28 cellular contexts compared by ENCODE assay signal in the genomic region with DNA sequence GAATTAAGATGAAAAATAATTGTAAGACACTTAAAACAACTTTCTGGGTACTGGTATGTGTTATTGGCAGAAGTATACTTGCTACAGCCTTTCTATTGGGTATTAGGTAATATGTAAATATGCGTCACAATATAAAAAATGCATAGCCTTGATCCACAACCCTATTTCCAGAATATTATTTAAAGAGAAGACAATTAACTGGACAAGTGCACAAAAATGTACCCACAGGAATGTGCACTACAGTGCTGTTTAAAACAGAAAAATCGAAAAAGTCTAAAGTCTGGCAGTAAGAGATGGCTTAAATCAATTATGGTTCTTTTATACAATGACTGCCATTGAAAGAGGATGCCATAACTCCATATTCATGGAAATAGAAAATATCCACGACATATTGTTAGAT.
A peak's percentile ranks its signal among the peaks of the same experiment; 100 is the strongest.
DNase-seq lines count a peak whose midpoint lies in the region; ATAC-seq, FAIRE-seq and TF ChIP-seq lines count a peak whose summit lies in the region.
"Had no signal": no experiment of that assay in that cellular context is flagged by ENCODE, and none has a peak within 500 bp of the region (broad histone marks: within the 10 kb centered on the region; RNA-seq: fewer than 3 reads in every experiment).

No MANE protein-coding gene starts in this region.

- no peak overlapping the region for H3K4me2 ChIP-seq in HepG2 (ENCODE audit: low read depth, low read length)
- H3K4me2 ChIP-seq: A549; BLaER1; BLaER1 treated with 17β-estradiol and CSF1 and Interleukin-3, amounts not matched to agents 10 nM and 100 nM had no signal

- FAIRE-seq in HepG2 (lab: Jason Lieb, UNC) = no peak
- FAIRE-seq: A549, D721Med had no signal

- no peak overlapping the region for H3K9ac ChIP-seq in HepG2 (ENCODE audit: insufficient read depth, low read depth, low read length)
- H3K9ac ChIP-seq: BLaER1; BLaER1 treated with 17β-estradiol and CSF1 and Interleukin-3, amounts not matched to agents 10 nM and 100 nM had no signal

- no peaks in the 10 kb centered on the region for H4K20me1 ChIP-seq in HepG2 (ENCODE audit: insufficient read depth, low read length)
- H4K20me1 ChIP-seq: BLaER1; BLaER1 treated with 17β-estradiol and CSF1 and Interleukin-3, amounts not matched to agents 10 nM and 100 nM had no signal

- no peaks in the 10 kb centered on the region for H3K79me2 ChIP-seq in HepG2 (ENCODE audit: insufficient read depth, low read length)

- H2AFZ ChIP-seq in HepG2 (ENCODE audit: low read length) = no peak overlapping the region

- in situ Hi-C loops in HepG2 (cut with HindIII; ENCODE audit: extremely low pct_ligation_motif_present, low pct_unique_long_range_greater_than_20kb) = no loop called here

- TF ChIP-seq POLR2A in HepG2 (IDR thresholded peaks at IDR 0.05; ENCODE audit: insufficient read depth in 1 of 2, low read depth in 2 of 2, low read length in 2 of 2) (no peak), right lobe of liver (IDR thresholded peaks at IDR 0.05) (no peak)

- no TSS peak for BruUV-seq in HepG2 (replicated peaks; lab: Mats Ljungman, UMichigan)

- no peak for TF ChIP-seq EP300 in HepG2 (IDR thresholded peaks at IDR 0.05; ENCODE audit: low read depth in 2 of 2, low read length in 2 of 2)
- no peak for TF ChIP-seq EP300 in HepG2 (CRISPR knock-in tag; IDR thresholded peaks at IDR 0.05; ENCODE audit: borderline replicate concordance)

- peak; percentile 79 for ATAC-seq in HepG2
- no peak for ATAC-seq in right lobe of liver
- ATAC-seq: A549; CD8-positive, alpha-beta T cell had no signal

- 0 out of 5 replicates have a peak, but pooled peaks cover 0 to 3% of the 10 kb centered on the region in 2 experiments for H3K27me3 ChIP-seq in HepG2 (ENCODE audit: control insufficient read depth in 1 of 2, insufficient read depth in 2 of 2, low read length in 2 of 2)
- H3K27me3 ChIP-seq in right lobe of liver = no peaks in the 10 kb centered on the region
- H3K27me3 ChIP-seq: BE2C; BLaER1; BLaER1 treated with 17β-estradiol and CSF1 and Interleukin-3, amounts not matched to agents 10 nM and 100 nM had no signal

- intact Hi-C loops in HepG2 (cut with micrococcal nuclease; ENCODE audit: unreplicated experiment) = no loop called here
- intact Hi-C loops in right lobe of liver (cut with DNase I) = no loop called here

- CTCF ChIA-PET in HepG2 (lab: Yijun Ruan, JAX; ENCODE audit: low intra/inter-chr PET ratio, low total read pairs) = no interaction called here

- no peak for TF ChIP-seq CTCF in HepG2 (CRISPR knock-in tag; IDR thresholded peaks at IDR 0.05)
- no peak for TF ChIP-seq CTCF in right lobe of liver (IDR thresholded peaks at IDR 0.05)

- H3K4me3 ChIP-seq in HepG2 (replicated peaks in 1 of 3; ENCODE audit: insufficient read depth in 1 of 3, low read depth in 2 of 3, low read length in 3 of 3) = no peak overlapping the region
- H3K4me3 ChIP-seq in right lobe of liver = no peak overlapping the region
- H3K4me3 ChIP-seq: A549; BLaER1; BLaER1 treated with 17β-estradiol and CSF1 and Interleukin-3, amounts not matched to agents 10 nM and 100 nM had no signal

- POLR2A ChIA-PET in HepG2 (lab: Yijun Ruan, JAX) = no interaction called here

- H3K9me3 ChIP-seq in HepG2 (ENCODE audit: low read length) (no peaks in the 10 kb centered on the region), right lobe of liver (no peaks in the 10 kb centered on the region)
- H3K9me3 ChIP-seq: A549; BE2C; BLaER1; BLaER1 treated with 17β-estradiol and CSF1 and Interleukin-3, amounts not matched to agents 10 nM and 100 nM; Caco-2 had no signal

- H3K27ac ChIP-seq in HepG2 (ENCODE audit: extremely low read length, insufficient read depth, low read length) (no peak overlapping the region), right lobe of liver (no peak overlapping the region)
- H3K27ac ChIP-seq: 22Rv1; A549; BLaER1; BLaER1 treated with 17β-estradiol and CSF1 and Interleukin-3, amounts not matched to agents 10 nM and 100 nM; C4-2B had no signal

- H3K36me3 ChIP-seq in HepG2 (replicated peaks in 1 of 2; ENCODE audit: control insufficient read depth in 1 of 2, insufficient read depth in 2 of 2, low read length in 2 of 2) = no peaks in the 10 kb centered on the region
- no peaks in the 10 kb centered on the region for H3K36me3 ChIP-seq in right lobe of liver
- H3K36me3 ChIP-seq: BE2C; BLaER1; BLaER1 treated with 17β-estradiol and CSF1 and Interleukin-3, amounts not matched to agents 10 nM and 100 nM had no signal

- no peak for TF ChIP-seq RAD21 in HepG2 (CRISPR knock-in tag; IDR thresholded peaks at IDR 0.05)

- DNase-seq in HepG2 (ENCODE audit: low spot score) (peak; percentile 35), right lobe of liver (no peak)
- DNase-seq: 8988T; ACHN; AML-193; BE2C; C1 segment of cervical spinal cord; Caco-2; Calu3; CD4-positive, alpha-beta memory T cell; CD4-positive, alpha-beta T cell; CD4-positive, CD25-positive, alpha-beta regulatory T cell; CD8-positive, alpha-beta memory T cell; CD8-positive, alpha-beta T cell; COR-L47; DMS 273 treated with DMSO at 0.1 percent for 48 hours; DMS153; DMS53; DMS79; DMS79 treated with DMSO at 0.1 percent for 48 hours; DND-41; EL had no signal

- 8% methylated on average over 3 of the region's 3 CpGs for WGBS in HepG2 (ENCODE audit: low lambda C conversion rate)
- 66% methylated on average over 3 of the region's 3 CpGs for WGBS in right lobe of liver (ENCODE audit: insufficient coverage, low coverage, low lambda C conversion rate, missing lambda C conversion rate)

- H3K4me1 ChIP-seq in HepG2 (ENCODE audit: insufficient read depth, low read length) (peaks cover 14% of the 10 kb centered on the region; the same call in 1 of the 2 replicates), right lobe of liver (no peaks in the 10 kb centered on the region)
- H3K4me1 ChIP-seq: A549; BE2C; BLaER1; BLaER1 treated with 17β-estradiol and CSF1 and Interleukin-3, amounts not matched to agents 10 nM and 100 nM; Caco-2 had no signal

TF ChIP-seq in HepG2, 621 proteins besides CTCF, POLR2A, EP300 and RAD21 (continues in another document):
- TF ChIP-seq, protein P1, sequence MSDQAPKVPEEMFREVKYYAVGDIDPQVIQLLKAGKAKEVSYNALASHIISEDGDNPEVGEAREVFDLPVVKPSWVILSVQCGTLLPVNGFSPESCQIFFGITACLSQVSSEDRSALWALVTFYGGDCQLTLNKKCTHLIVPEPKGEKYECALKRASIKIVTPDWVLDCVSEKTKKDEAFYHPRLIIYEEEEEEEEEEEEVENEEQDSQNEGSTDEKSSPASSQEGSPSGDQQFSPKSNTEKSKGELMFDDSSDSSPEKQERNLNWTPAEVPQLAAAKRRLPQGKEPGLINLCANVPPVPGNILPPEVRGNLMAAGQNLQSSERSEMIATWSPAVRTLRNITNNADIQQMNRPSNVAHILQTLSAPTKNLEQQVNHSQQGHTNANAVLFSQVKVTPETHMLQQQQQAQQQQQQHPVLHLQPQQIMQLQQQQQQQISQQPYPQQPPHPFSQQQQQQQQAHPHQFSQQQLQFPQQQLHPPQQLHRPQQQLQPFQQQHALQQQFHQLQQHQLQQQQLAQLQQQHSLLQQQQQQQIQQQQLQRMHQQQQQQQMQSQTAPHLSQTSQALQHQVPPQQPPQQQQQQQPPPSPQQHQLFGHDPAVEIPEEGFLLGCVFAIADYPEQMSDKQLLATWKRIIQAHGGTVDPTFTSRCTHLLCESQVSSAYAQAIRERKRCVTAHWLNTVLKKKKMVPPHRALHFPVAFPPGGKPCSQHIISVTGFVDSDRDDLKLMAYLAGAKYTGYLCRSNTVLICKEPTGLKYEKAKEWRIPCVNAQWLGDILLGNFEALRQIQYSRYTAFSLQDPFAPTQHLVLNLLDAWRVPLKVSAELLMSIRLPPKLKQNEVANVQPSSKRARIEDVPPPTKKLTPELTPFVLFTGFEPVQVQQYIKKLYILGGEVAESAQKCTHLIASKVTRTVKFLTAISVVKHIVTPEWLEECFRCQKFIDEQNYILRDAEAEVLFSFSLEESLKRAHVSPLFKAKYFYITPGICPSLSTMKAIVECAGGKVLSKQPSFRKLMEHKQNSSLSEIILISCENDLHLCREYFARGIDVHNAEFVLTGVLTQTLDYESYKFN (CRISPR knock-in tag; conservative IDR thresholded peaks at IDR 0.05) = peak; percentile 56
- TF ChIP-seq, protein P2, sequence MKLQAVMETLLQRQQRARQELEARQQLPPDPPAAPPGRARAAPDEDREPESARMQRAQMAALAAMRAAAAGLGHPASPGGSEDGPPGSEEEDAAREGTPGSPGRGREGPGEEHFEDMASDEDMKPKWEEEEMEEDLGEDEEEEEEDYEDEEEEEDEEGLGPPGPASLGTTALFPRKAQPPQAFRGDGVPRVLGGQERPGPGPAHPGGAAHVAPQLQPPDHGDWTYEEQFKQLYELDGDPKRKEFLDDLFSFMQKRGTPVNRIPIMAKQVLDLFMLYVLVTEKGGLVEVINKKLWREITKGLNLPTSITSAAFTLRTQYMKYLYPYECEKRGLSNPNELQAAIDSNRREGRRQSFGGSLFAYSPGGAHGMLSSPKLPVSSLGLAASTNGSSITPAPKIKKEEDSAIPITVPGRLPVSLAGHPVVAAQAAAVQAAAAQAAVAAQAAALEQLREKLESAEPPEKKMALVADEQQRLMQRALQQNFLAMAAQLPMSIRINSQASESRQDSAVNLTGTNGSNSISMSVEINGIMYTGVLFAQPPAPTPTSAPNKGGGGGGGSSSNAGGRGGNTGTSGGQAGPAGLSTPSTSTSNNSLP (IDR thresholded peaks at IDR 0.05; ENCODE audit: low read depth, low read length) = peak; percentile 76
- 0 out of 2 replicates have a peak, but pooled peaks have one; percentile 35 for TF ChIP-seq ZNF816 (CRISPR knock-in tag; IDR thresholded peaks at IDR 0.05; ENCODE audit: borderline replicate concordance)
- TF ChIP-seq ZNF749 (CRISPR knock-in tag; IDR thresholded peaks at IDR 0.05; ENCODE audit: borderline replicate concordance) = no peak
- TF ChIP-seq, protein P3, sequence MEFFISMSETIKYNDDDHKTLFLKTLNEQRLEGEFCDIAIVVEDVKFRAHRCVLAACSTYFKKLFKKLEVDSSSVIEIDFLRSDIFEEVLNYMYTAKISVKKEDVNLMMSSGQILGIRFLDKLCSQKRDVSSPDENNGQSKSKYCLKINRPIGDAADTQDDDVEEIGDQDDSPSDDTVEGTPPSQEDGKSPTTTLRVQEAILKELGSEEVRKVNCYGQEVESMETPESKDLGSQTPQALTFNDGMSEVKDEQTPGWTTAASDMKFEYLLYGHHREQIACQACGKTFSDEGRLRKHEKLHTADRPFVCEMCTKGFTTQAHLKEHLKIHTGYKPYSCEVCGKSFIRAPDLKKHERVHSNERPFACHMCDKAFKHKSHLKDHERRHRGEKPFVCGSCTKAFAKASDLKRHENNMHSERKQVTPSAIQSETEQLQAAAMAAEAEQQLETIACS (CRISPR knock-in tag; IDR thresholded peaks at IDR 0.05) = no peak
